8 cellular contexts compared by ENCODE assay signal in genomic region chr12:2794261-2794735, GRCh38.
DNase-seq lines count a peak whose midpoint lies in the region; ATAC-seq lines count a peak whose summit lies in the region.

No MANE protein-coding gene starts in this region.

- DNase-seq in HPDE6-E6E7 (ENCODE audit: extremely low spot score) (peak; percentile 49), globus pallidus (ENCODE audit: low spot score) (peak; percentile 77), nucleus accumbens (lab: John Stamatoyannopoulos, UW) (peak in 34 of 56 donors; percentile 17 to 94 (median 73)), T1000 (lab: John Stamatoyannopoulos, UW) (no peak), NAMALWA (ENCODE audit: low spot score) (no peak)
- DNase-seq in activated naive CD4-positive, alpha-beta T cell treated with anti-CD3 and anti-CD28 coated beads, Interleukin-2, amount 50 U/mL, for 16 hours = peak; percentile 43

- ATAC-seq in GM18498 (IDR thresholded peaks at IDR 0.05; ENCODE audit: unreplicated experiment) = peak; percentile 15
- ATAC-seq in HG03378 (IDR thresholded peaks at IDR 0.05; ENCODE audit: unreplicated experiment) = no peak

Comparison
In these comparisons a context has a peak if more than half of its experiments do, and no peak if none do; other contexts are left out.
1. DNase-seq: peak in HPDE6-E6E7 (single experiment), activated naive CD4-positive, alpha-beta T cell treated with anti-CD3 and anti-CD28 coated beads, Interleukin-2, amount 50 U/mL, for 16 hours (single experiment), globus pallidus (single experiment) and nucleus accumbens (34 of 56); none in T1000 (single experiment) and NAMALWA (single experiment).